Comparison of ENCODE assay signal across 8 cellular contexts in genomic region chr12:117778656-117779055, GRCh38.
"Had no signal": no experiment of that assay in that cellular context is flagged by ENCODE, and none has a peak within 500 bp of the region (broad histone marks: within the 10 kb centered on the region; RNA-seq: fewer than 3 reads in every experiment).

No MANE protein-coding gene starts in this region.

- H3K27ac ChIP-seq: HL-60 had no signal

- ATAC-seq: GM23338, HCT116, HepG2 had no signal

- H3K4me2 ChIP-seq: GM23338 had no signal

- H3K4me3 ChIP-seq: GM23338, HAP-1 had no signal

- FAIRE-seq: HepG2 had no signal

- DNase-seq: H7, HFFc6, KBM-7 had no signal

- H2AFZ ChIP-seq: GM23338 had no signal

- H3K9me3 ChIP-seq: HAP-1 had no signal

- H3K4me1 ChIP-seq: HAP-1 had no signal

- H3K36me3 ChIP-seq: HAP-1 had no signal
